ENCODE assay signal across 26 cellular contexts in the genomic region with DNA sequence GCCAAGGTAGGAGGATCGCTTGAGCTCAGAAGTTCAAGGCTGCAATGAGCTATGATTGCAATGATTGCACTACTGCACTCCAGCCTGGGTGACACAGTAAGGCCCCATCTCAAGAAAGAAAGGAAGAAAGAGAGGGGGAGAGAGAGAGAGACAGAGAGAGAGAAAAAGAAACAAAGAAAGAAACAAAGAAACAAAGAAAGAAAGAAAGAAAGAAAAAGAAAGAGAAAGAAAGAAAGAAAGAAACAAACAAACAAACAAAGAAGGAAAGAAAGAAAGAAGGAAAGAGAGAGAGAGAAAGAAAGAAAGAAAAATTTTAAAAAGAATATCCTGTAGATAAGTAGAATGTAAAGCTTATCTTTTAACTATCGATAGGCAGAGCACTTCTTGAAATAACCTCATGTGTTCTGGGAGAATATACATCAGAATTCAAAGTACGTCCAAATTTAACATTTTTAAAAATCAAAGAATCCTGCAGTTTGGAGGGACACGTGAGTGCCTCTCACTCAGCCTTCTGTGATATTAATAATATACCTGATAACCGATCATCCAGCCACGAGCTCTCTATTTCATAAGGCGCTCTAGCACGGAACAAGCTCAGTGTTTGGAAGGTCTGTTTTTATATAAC. TPM values are rescaled to one million over a fixed set of nuclear protein-coding genes. Genes with fewer than 3 reads are reported as not detected.
DNase-seq lines count a peak whose midpoint lies in the region; ATAC-seq, FAIRE-seq and TF ChIP-seq lines count a peak whose summit lies in the region.
"Had no signal": no experiment of that assay in that cellular context is flagged by ENCODE, and none has a peak within 500 bp of the region (broad histone marks: within the 10 kb centered on the region; RNA-seq: fewer than 3 reads in every experiment).

No MANE protein-coding gene starts in this region.

- H2AK5ac ChIP-seq in trophoblast cell (ENCODE audit: low read length): no peak overlapping the region

- H3K9me3 Mint-ChIP-seq in CD14-positive monocyte: peaks cover 0 to 12% (median 6%) of the 10 kb centered on the region in 7 donors
- H3K9me3 Mint-ChIP-seq in CD8-positive, alpha-beta T cell: peaks cover 10% of the 10 kb centered on the region
- H3K9me3 Mint-ChIP-seq: activated T-helper 1 cell treated with anti-CD3 and anti-CD28 coated beads, Interleukin-12 subunit alpha, Interleukin-12 subunit beta, Interleukin-2, Interleukin-4 antibody, amounts not matched to agents 30 ng/mL and 10 ng/mL and 1 ng/mL, durations not matched to agents 14 hours and 24 hours and 36 hours had no signal

- H3K27ac ChIP-seq in Karpas-422 (ENCODE audit: low read length) (no peak overlapping the region), endothelial cell of umbilical vein (ENCODE audit: insufficient read depth, low read depth, low read length) (peak overlapping the region; percentile 75), trophoblast cell (ENCODE audit: low read depth, low read length) (peak overlapping the region; percentile 65)
- no peak overlapping the region for H3K27ac ChIP-seq in CD8-positive, alpha-beta T cell (ENCODE audit: low read depth, low read length)
- H3K27ac ChIP-seq: colonic mucosa, tibial nerve had no signal

- H3K27me3 ChIP-seq in Karpas-422 (ENCODE audit: low read length) (no peaks in the 10 kb centered on the region), endothelial cell of umbilical vein (ENCODE audit: control insufficient read depth in 2 of 2, insufficient read depth in 2 of 2, low read length in 2 of 2) (no peaks in the 10 kb centered on the region), trophoblast cell (ENCODE audit: insufficient read depth, low read length) (no peaks in the 10 kb centered on the region)
- H3K27me3 ChIP-seq in CD8-positive, alpha-beta T cell (ENCODE audit: insufficient read depth, low read length): no peaks in the 10 kb centered on the region
- H3K27me3 ChIP-seq: colonic mucosa, tibial nerve had no signal

- no peaks in the 10 kb centered on the region for H3K9me2 ChIP-seq in Karpas-422 (replicated peaks; ENCODE audit: insufficient read depth, low read length)

- no peak overlapping the region for H3K4ac ChIP-seq in trophoblast cell (ENCODE audit: low read depth, low read length)

- H4K20me1 ChIP-seq in Karpas-422 (ENCODE audit: insufficient read depth, low read depth, low read length) (no peaks in the 10 kb centered on the region; the same call in 1 of the 2 replicates), endothelial cell of umbilical vein (replicated peaks; ENCODE audit: control insufficient read depth, extremely low read depth, insufficient read depth, low read length) (no peaks in the 10 kb centered on the region)

- H2BK120ac ChIP-seq in trophoblast cell (ENCODE audit: insufficient read depth, low read length, poor library complexity): peak overlapping the region; percentile 81

- intact Hi-C loops in CD14-positive monocyte (cut with micrococcal nuclease) (no loop called here), endothelial cell of umbilical vein (cut with micrococcal nuclease) (no loop called here)
- intact Hi-C loops in CD8-positive, alpha-beta T cell (cut with DNase I, micrococcal nuclease): no loop called here

- DNase-seq in CD14-positive monocyte (ENCODE audit: low spot score) (no peak), Karpas-422 (no peak), endothelial cell of umbilical vein (ENCODE audit: low read depth, low spot score) (no peak), trophoblast cell (no peak), NCI-H1105 treated with DMSO at 0.1 percent for 48 hours (lab: John Stamatoyannopoulos, UW) (no peak), NCI-H526 (lab: John Stamatoyannopoulos, UW) (no peak), occipital lobe (lab: John Stamatoyannopoulos, UW) (no peak)
- DNase-seq in CD8-positive, alpha-beta T cell: no peak
- DNase-seq: activated CD4-positive, CD25-positive, alpha-beta regulatory T cell; activated naive CD4-positive, alpha-beta T cell treated with anti-CD3 and anti-CD28 coated beads, Interleukin-2, amount 50 U/mL, for 16 hours; amniotic stem cell; C1 segment of cervical spinal cord; colonic mucosa; DND-41; effector memory CD4-positive, alpha-beta T cell; erythroblast; H9; NCI-H1694; NCI-H2171; NCI-H510A treated with DMSO at 0.1 percent for 48 hours; SHP77; stimulated activated naive CD8-positive, alpha-beta T cell treated with anti-CD3 and anti-CD28 coated beads, Interleukin-15, amount 100 ng/mL, for 72 hours had no signal

- H3K79me2 ChIP-seq in Karpas-422 (ENCODE audit: low read length) (no peaks in the 10 kb centered on the region), endothelial cell of umbilical vein (ENCODE audit: control insufficient read depth, insufficient read depth, low read length) (no peaks in the 10 kb centered on the region), trophoblast cell (ENCODE audit: control insufficient read depth, insufficient read depth, low read length, poor library complexity) (no peaks in the 10 kb centered on the region)

- no peak overlapping the region for H3K4me3 ChIP-seq in Karpas-422 (ENCODE audit: low read length)
- no peak overlapping the region for H3K4me3 ChIP-seq in endothelial cell of umbilical vein (replicated peaks in 1 of 3; ENCODE audit: insufficient read depth in 1 of 3, low read depth in 1 of 3, low read length in 3 of 3)
- H3K4me3 ChIP-seq in trophoblast cell (ENCODE audit: low read depth, low read length): no peak overlapping the region
- no peak overlapping the region for H3K4me3 ChIP-seq in CD8-positive, alpha-beta T cell (ENCODE audit: low read depth, low read length)
- H3K4me3 ChIP-seq: colonic mucosa, tibial nerve had no signal

- peaks cover 0 to 1% (median 0%) of the 10 kb centered on the region in 3 donors for H3K27me3 Mint-ChIP-seq in CD14-positive monocyte (ENCODE audit: low read depth in 3 of 3)
- peaks cover 4% of the 10 kb centered on the region for H3K27me3 Mint-ChIP-seq in CD8-positive, alpha-beta T cell (ENCODE audit: low read depth)

- H3K4me2 ChIP-seq in Karpas-422 (ENCODE audit: low read depth, low read length, poor library complexity, severe bottlenecking): no peak overlapping the region
- peak overlapping the region; percentile 67 for H3K4me2 ChIP-seq in endothelial cell of umbilical vein (ENCODE audit: insufficient read depth, low read length)
- peak overlapping the region; percentile 41 for H3K4me2 ChIP-seq in trophoblast cell (ENCODE audit: low read length)

- WGBS in trophoblast cell (ENCODE audit: extremely low coverage, insufficient coverage, insufficient read length): no CpG with 5 or more reads among the region's 8 CpGs

- H3K23ac ChIP-seq in trophoblast cell (ENCODE audit: low read length): no peak overlapping the region

- no peak overlapping the region for H4K12ac ChIP-seq in trophoblast cell (ENCODE audit: low read depth, low read length)

- no peaks in the 10 kb centered on the region for H3K9me3 ChIP-seq in Karpas-422 (ENCODE audit: low read length)
- H3K9me3 ChIP-seq in endothelial cell of umbilical vein (replicated peaks; ENCODE audit: control insufficient read depth, insufficient read depth, low read length): no peaks in the 10 kb centered on the region
- no peaks in the 10 kb centered on the region for H3K9me3 ChIP-seq in trophoblast cell (ENCODE audit: insufficient read depth, low read depth, low read length)
- no peaks in the 10 kb centered on the region for H3K9me3 ChIP-seq in CD8-positive, alpha-beta T cell (ENCODE audit: low read length)
- H3K9me3 ChIP-seq: colonic mucosa had no signal

- FAIRE-seq in endothelial cell of umbilical vein (lab: Jason Lieb, UNC): peak; percentile 67
- FAIRE-seq: bronchial epithelial cell, GM19239 had no signal

- H3K36me3 ChIP-seq in Karpas-422 (ENCODE audit: insufficient read depth, low read length) (no peaks in the 10 kb centered on the region), endothelial cell of umbilical vein (ENCODE audit: control insufficient read depth in 2 of 2, extremely low read depth in 1 of 2, insufficient read depth in 2 of 2, low read length in 2 of 2) (no peaks in the 10 kb centered on the region), trophoblast cell (ENCODE audit: control insufficient read depth in 1 of 2, insufficient read depth in 2 of 2, low read length in 2 of 2) (no peaks in the 10 kb centered on the region)
- no peaks in the 10 kb centered on the region for H3K36me3 ChIP-seq in CD8-positive, alpha-beta T cell (ENCODE audit: insufficient read depth, low read length)
- H3K36me3 ChIP-seq: colonic mucosa, tibial nerve had no signal

- peaks cover 2 to 3% of the 10 kb centered on the region in 2 donors for H3K36me3 Mint-ChIP-seq in CD14-positive monocyte
- H3K36me3 Mint-ChIP-seq in CD8-positive, alpha-beta T cell: peaks cover 7% of the 10 kb centered on the region

- peak overlapping the region; percentile 78 for H3K14ac ChIP-seq in trophoblast cell (ENCODE audit: low read length)

- H2BK12ac ChIP-seq in trophoblast cell (ENCODE audit: low read length): peak overlapping the region; percentile 88

- H3K4me1 ChIP-seq in Karpas-422 (ENCODE audit: low read length): peaks cover 16% of the 10 kb centered on the region
- H3K4me1 ChIP-seq in endothelial cell of umbilical vein (ENCODE audit: control insufficient read depth, extremely low read depth, insufficient read depth, low read length): peaks cover 9% of the 10 kb centered on the region
- peaks cover 3% of the 10 kb centered on the region in 2 experiments for H3K4me1 ChIP-seq in trophoblast cell (ENCODE audit: control insufficient read depth in 1 of 2, insufficient read depth in 2 of 2, low read length in 2 of 2)
- no peaks in the 10 kb centered on the region for H3K4me1 ChIP-seq in CD8-positive, alpha-beta T cell (ENCODE audit: insufficient read depth, low read length)
- H3K4me1 ChIP-seq: colonic mucosa had no signal

- H3K9ac ChIP-seq in Karpas-422 (ENCODE audit: low read length): no peak overlapping the region
- H3K9ac ChIP-seq in endothelial cell of umbilical vein (replicated peaks; ENCODE audit: extremely low read depth, insufficient read depth, low read length): peak overlapping the region; percentile 22
- H3K9ac ChIP-seq in trophoblast cell (ENCODE audit: low read length): no peak overlapping the region

- no TSS peak for BruUV-seq in endothelial cell of umbilical vein (replicated peaks; lab: Mats Ljungman, UMichigan)

- POLR2A ChIA-PET in endothelial cell of umbilical vein (lab: Charles Lee): no interaction called here
- POLR2A ChIA-PET in CD8-positive, alpha-beta T cell (lab: Charles Lee): no interaction called here

- TF ChIP-seq CTCF in CD14-positive monocyte (IDR thresholded peaks at IDR 0.05): no peak
- no peak for TF ChIP-seq CTCF in endothelial cell of umbilical vein (IDR thresholded peaks at IDR 0.05; ENCODE audit: extremely low read depth in 1 of 2, insufficient read depth in 1 of 2, low read depth in 1 of 2, low read length in 2 of 2)
- no peak for TF ChIP-seq CTCF in CD8-positive, alpha-beta T cell (IDR thresholded peaks at IDR 0.05)

- no peak overlapping the region for H3K4me3 Mint-ChIP-seq in CD14-positive monocyte
- no peak overlapping the region for H3K4me3 Mint-ChIP-seq in CD8-positive, alpha-beta T cell
- H3K4me3 Mint-ChIP-seq: activated T-helper 1 cell treated with anti-CD3 and anti-CD28 coated beads, Interleukin-12 subunit alpha, Interleukin-12 subunit beta, Interleukin-2, Interleukin-4 antibody, amounts not matched to agents 30 ng/mL and 10 ng/mL and 1 ng/mL, durations not matched to agents 14 hours and 24 hours and 36 hours; H9; stimulated activated naive CD8-positive, alpha-beta T cell treated with anti-CD3 and anti-CD28 coated beads, Interleukin-15, amount 100 ng/mL, for 72 hours had no signal

- H4K91ac ChIP-seq in trophoblast cell (ENCODE audit: low read depth, low read length): peak overlapping the region; percentile 63

- no peak overlapping the region for H2BK5ac ChIP-seq in trophoblast cell (ENCODE audit: low read depth, low read length, poor library complexity)

- no peak for ATAC-seq in CD8-positive, alpha-beta T cell
- ATAC-seq: stimulated activated naive CD8-positive, alpha-beta T cell treated with anti-CD3 and anti-CD28 coated beads, Interleukin-15, amount 100 ng/mL, for 72 hours had no signal

- H2AFZ ChIP-seq in Karpas-422 (ENCODE audit: low read length) (0 out of 2 replicates have a peak overlapping the region, but pooled peaks have one; percentile 36), endothelial cell of umbilical vein (ENCODE audit: low read depth, low read length) (peak overlapping the region; percentile 87), trophoblast cell (ENCODE audit: insufficient read depth, low read length, poor library complexity) (no peak overlapping the region)

- H3K18ac ChIP-seq in trophoblast cell (ENCODE audit: low read length): no peak overlapping the region

- H3K9me1 ChIP-seq in endothelial cell of umbilical vein (replicated peaks; ENCODE audit: control insufficient read depth, extremely low read depth, insufficient read depth, low read length): no peaks in the 10 kb centered on the region

- no peak overlapping the region for H4K8ac ChIP-seq in trophoblast cell (ENCODE audit: low read depth, low read length)

- H3K79me1 ChIP-seq in trophoblast cell (ENCODE audit: low read length): peaks cover 2% of the 10 kb centered on the region

- dilution Hi-C loops in endothelial cell of umbilical vein (cut with MboI; ENCODE audit: extremely low pct_ligation_motif_present, low sequenced_read_pairs): no loop called here

- peak overlapping the region in 6 of 7 donors; percentile 18 to 98 (median 86) for H3K27ac Mint-ChIP-seq in CD14-positive monocyte
- no peak overlapping the region for H3K27ac Mint-ChIP-seq in CD8-positive, alpha-beta T cell
- H3K27ac Mint-ChIP-seq: activated T-helper 1 cell treated with anti-CD3 and anti-CD28 coated beads, Interleukin-12 subunit alpha, Interleukin-12 subunit beta, Interleukin-2, Interleukin-4 antibody, amounts not matched to agents 30 ng/mL and 10 ng/mL and 1 ng/mL, durations not matched to agents 14 hours and 24 hours and 36 hours; stimulated activated naive CD8-positive, alpha-beta T cell treated with anti-CD3 and anti-CD28 coated beads, Interleukin-15, amount 100 ng/mL, for 72 hours had no signal

- CTCF ChIA-PET in endothelial cell of umbilical vein (lab: Charles Lee): interaction anchor here (1.0 to 5.7 kb wide), 5 partner anchors 11 to 91 kb away, joined by 3 to 40 read pairs (median 3); a partner anchor contains a TSS
- CTCF ChIA-PET in CD8-positive, alpha-beta T cell (lab: Charles Lee): no interaction called here

- no peak for TF ChIP-seq POLR2A in endothelial cell of umbilical vein (IDR thresholded peaks at IDR 0.05; ENCODE audit: low read depth, low read length)

- H3K4me1 Mint-ChIP-seq in CD14-positive monocyte: peaks cover 35% of the 10 kb centered on the region
- H3K4me1 Mint-ChIP-seq in CD8-positive, alpha-beta T cell (ENCODE audit: low read depth): no peaks in the 10 kb centered on the region
- H3K4me1 Mint-ChIP-seq: stimulated activated naive CD8-positive, alpha-beta T cell treated with anti-CD3 and anti-CD28 coated beads, Interleukin-15, amount 100 ng/mL, for 72 hours had no signal

RNA-seq across cellular contexts. Expression of a gene that starts 25.2 kb away (rescaled TPM):
- polyA plus RNA-seq in CD14-positive monocyte (under 1 TPM; 0.04 to 0.08 TPM), endothelial cell of umbilical vein (0.29 and 0.41 TPM in 2 replicates)
- total RNA-seq in Karpas-422 (2014; rRNA removed; shearing (Covaris generic); ENCODE audit: low replicate concordance): 0.07 and 0.78 TPM in 2 replicates
- total RNA-seq in endothelial cell of umbilical vein (0.32 and 0.62 TPM in 2 replicates), occipital lobe (0.47 TPM)
- 0.23 and 0.27 TPM in 2 replicates for polyA plus RNA-seq in endothelial cell of umbilical vein (2011; cell fraction: cytosol; rRNA removed)
- polyA plus RNA-seq in endothelial cell of umbilical vein (2011; cell fraction: nucleus; rRNA removed): 1.9 and 2.3 TPM in 2 replicates
- polyA plus RNA-seq in endothelial cell of umbilical vein (2012): 0.42 and 0.44 TPM in 2 replicates
- polyA minus RNA-seq in endothelial cell of umbilical vein: 0.51 and 0.78 TPM in 2 replicates
- not detected for polyA minus RNA-seq in endothelial cell of umbilical vein (2011; cell fraction: cytosol; rRNA and poly(A)+ RNA removed)
- 0.87 and 0.91 TPM in 2 replicates for polyA minus RNA-seq in endothelial cell of umbilical vein (2011; cell fraction: nucleus; rRNA and poly(A)+ RNA removed)
- 0.27 and 0.28 TPM in 2 replicates for polyA plus RNA-seq in trophoblast cell (2013)
- total RNA-seq in CD8-positive, alpha-beta T cell: under 1 TPM; 0.61 to 0.71 TPM

RNA-seq across cellular contexts. Expression of a gene that starts 39.7 kb away (rescaled TPM):
- 10 to 100 TPM; 17.5 to 17.8 TPM for polyA plus RNA-seq in CD14-positive monocyte
- 47.9 and 80.2 TPM in 2 replicates for total RNA-seq in Karpas-422 (2014; rRNA removed; shearing (Covaris generic); ENCODE audit: low replicate concordance)
- total RNA-seq in endothelial cell of umbilical vein: 47.7 and 50.1 TPM in 2 replicates
- 54.5 and 68.9 TPM in 2 replicates for polyA plus RNA-seq in endothelial cell of umbilical vein
- polyA plus RNA-seq in endothelial cell of umbilical vein (2011; cell fraction: cytosol; rRNA removed): 56.2 and 64.2 TPM in 2 replicates
- 59.4 and 59.7 TPM in 2 replicates for polyA plus RNA-seq in endothelial cell of umbilical vein (2011; cell fraction: nucleus; rRNA removed)
- 44.9 and 45.1 TPM in 2 replicates for polyA plus RNA-seq in endothelial cell of umbilical vein (2012)
- 55.8 and 60.5 TPM in 2 replicates for polyA minus RNA-seq in endothelial cell of umbilical vein
- polyA minus RNA-seq in endothelial cell of umbilical vein (2011; cell fraction: cytosol; rRNA and poly(A)+ RNA removed): 27.8 TPM
- polyA minus RNA-seq in endothelial cell of umbilical vein (2011; cell fraction: nucleus; rRNA and poly(A)+ RNA removed): 26.4 and 31.4 TPM in 2 replicates
- polyA plus RNA-seq in trophoblast cell (2013): 27.7 and 28.1 TPM in 2 replicates
- 48.7 TPM for total RNA-seq in occipital lobe
- total RNA-seq in CD8-positive, alpha-beta T cell: 10 to 100 TPM; 21.3 to 23.0 TPM

Comparison
In these comparisons a context has a peak if more than half of its experiments do, and no peak if none do; other contexts are left out.
1. H3K27ac ChIP-seq: peak in endothelial cell of umbilical vein (single experiment) and trophoblast cell (single experiment); none in Karpas-422 (single experiment) and CD8-positive, alpha-beta T cell (single experiment).